In the genomic region with DNA sequence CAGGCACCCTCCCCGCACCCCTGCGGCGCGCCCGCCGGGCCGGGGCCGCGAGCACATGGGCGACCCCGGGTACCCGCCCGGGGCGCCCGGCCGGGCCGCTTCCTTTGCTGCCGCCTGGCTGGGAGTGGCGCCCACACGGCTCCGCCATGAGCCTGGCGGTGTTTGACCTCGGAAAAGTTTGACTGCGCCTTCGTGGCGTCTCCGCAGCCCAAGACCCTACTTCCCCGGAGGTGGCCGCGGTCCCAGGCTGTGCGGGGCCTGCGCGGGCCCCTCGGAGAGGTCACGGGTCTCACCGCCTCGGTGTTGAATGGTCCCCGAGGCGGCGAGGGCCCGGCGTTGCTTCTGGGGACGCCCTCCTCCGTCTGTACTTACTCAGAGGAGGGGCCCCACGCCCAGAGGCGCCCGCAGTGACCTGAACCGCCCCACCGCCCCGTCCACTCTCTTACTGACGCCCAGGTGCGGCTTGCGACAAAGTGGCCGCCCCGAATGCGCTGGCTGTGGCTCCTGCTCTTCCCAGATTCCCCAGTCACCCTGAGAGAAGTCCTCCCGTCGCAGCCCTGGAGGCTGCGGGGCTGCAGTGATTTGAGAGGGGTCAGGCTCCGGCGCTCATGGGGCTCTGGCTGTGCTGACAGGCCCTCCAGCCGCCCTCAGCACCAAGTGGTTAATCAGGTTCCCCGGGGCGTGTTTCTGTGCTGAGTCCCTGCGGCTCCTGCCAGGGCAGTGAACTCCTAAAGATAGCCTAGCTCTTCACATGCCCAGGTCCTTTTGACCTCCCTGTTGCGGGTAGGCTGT, we compare ENCODE assay signal across 8 cellular contexts. TPM values are rescaled to one million over a fixed set of nuclear protein-coding genes. Genes with fewer than 3 reads are reported as not detected.
A peak's percentile ranks its signal among the peaks of the same experiment; 100 is the strongest.
DNase-seq lines count a peak whose midpoint lies in the region; ATAC-seq and TF ChIP-seq lines count a peak whose summit lies in the region.

No MANE protein-coding gene starts in this region.

- peak overlapping the region; percentile 80 for H3K4me3 ChIP-seq in thoracic aorta

- H3K9me3 Mint-ChIP-seq in activated B cell treated with CpG ODN at 0.5 μM for 24 hours (no peaks in the 10 kb centered on the region), mesothelial cell of epicardium (no peaks in the 10 kb centered on the region)

- intact Hi-C loops in activated B cell treated with CpG ODN at 0.5 μM for 24 hours (cut with micrococcal nuclease): loop anchor here (2.0 to 10.0 kb wide), 5 partner anchors 15 to 1175 kb away; a partner anchor contains a TSS

- H3K27ac ChIP-seq in thoracic aorta: peak overlapping the region; percentile 80 to 89

- DNase-seq in DMS79 (lab: John Stamatoyannopoulos, UW) (peak; percentile 26), DMS79 treated with DMSO at 0.1 percent for 48 hours (lab: John Stamatoyannopoulos, UW) (no peak), activated B cell treated with CpG ODN at 0.5 μM for 24 hours (peak; percentile 48), mesothelial cell of epicardium (ENCODE audit: low spot score in 2 of 2, unreplicated experiment in 2 of 2) (peak in 1 of 2 experiments; percentile 50), thoracic aorta (ENCODE audit: low spot score) (no peak)
- DNase-seq in effector CD4-positive, alpha-beta T cell: peak; percentile 4

- peaks cover 22 to 66% of the 10 kb centered on the region in 2 donors for H3K4me1 ChIP-seq in thoracic aorta (ENCODE audit: control insufficient read depth in 1 of 2, low read depth in 2 of 2)

- TF ChIP-seq CTCF in activated B cell treated with CpG ODN at 0.5 μM for 24 hours (IDR thresholded peaks at IDR 0.05): no peak
- no peak for TF ChIP-seq CTCF in mesothelial cell of epicardium (IDR thresholded peaks at IDR 0.05; ENCODE audit: unreplicated experiment)
- no peak for TF ChIP-seq CTCF in thoracic aorta (IDR thresholded peaks at IDR 0.05)

- peak overlapping the region; percentile 86 for H3K4me3 Mint-ChIP-seq in activated B cell treated with CpG ODN at 0.5 μM for 24 hours
- peak overlapping the region; percentile 92 for H3K4me3 Mint-ChIP-seq in mesothelial cell of epicardium

- peaks cover 29% of the 10 kb centered on the region for H3K36me3 ChIP-seq in thoracic aorta

- no peaks in the 10 kb centered on the region for H3K9me3 ChIP-seq in thoracic aorta

- POLR2A ChIA-PET in activated B cell treated with CpG ODN at 0.5 μM for 24 hours (lab: Charles Lee): interaction anchor here (0.5 to 2.0 kb wide), 5 partner anchors 23 to 70 kb away, joined by 3 to 13 read pairs (median 6); no protein-coding TSS in a partner anchor

- H3K27me3 Mint-ChIP-seq in activated B cell treated with CpG ODN at 0.5 μM for 24 hours: no peaks in the 10 kb centered on the region
- H3K27me3 Mint-ChIP-seq in mesothelial cell of epicardium (ENCODE audit: low read depth): no peaks in the 10 kb centered on the region

- H3K36me3 Mint-ChIP-seq in activated B cell treated with CpG ODN at 0.5 μM for 24 hours (ENCODE audit: low read depth) (peaks cover 35% of the 10 kb centered on the region), mesothelial cell of epicardium (peaks cover 9% of the 10 kb centered on the region)

- H3K27ac Mint-ChIP-seq in activated B cell treated with CpG ODN at 0.5 μM for 24 hours (peak overlapping the region; percentile 76), mesothelial cell of epicardium (peak overlapping the region; percentile 89)

- ATAC-seq in HG03045 (IDR thresholded peaks at IDR 0.05; ENCODE audit: unreplicated experiment): peak; percentile 22
- ATAC-seq in activated B cell treated with CpG ODN at 0.5 μM for 24 hours (ENCODE audit: low read depth): peak; percentile 22
- peak; percentile 6 for ATAC-seq in thoracic aorta (ENCODE audit: insufficient number of reproducible peaks, low FRiP score, low read depth)
- no peak for ATAC-seq in GM21619 (IDR thresholded peaks at IDR 0.05; ENCODE audit: unreplicated experiment)

- CTCF ChIA-PET in activated B cell treated with CpG ODN at 0.5 μM for 24 hours (lab: Charles Lee): no interaction called here

- H3K27me3 ChIP-seq in thoracic aorta (replicated peaks; ENCODE audit: insufficient read depth): no peaks in the 10 kb centered on the region

- H3K4me1 Mint-ChIP-seq in activated B cell treated with CpG ODN at 0.5 μM for 24 hours (peaks cover 25% of the 10 kb centered on the region), mesothelial cell of epicardium (peaks cover 28% of the 10 kb centered on the region)

RNA-seq across cellular contexts. Expression of a gene that starts 5.8 kb away (rescaled TPM):
- 29.4 and 36.0 TPM in 2 replicates for total RNA-seq in activated B cell treated with CpG ODN at 0.5 μM for 24 hours
- total RNA-seq in mesothelial cell of epicardium: 36.0 to 37.6 TPM (median 37.0 TPM) in 3 replicates
- 10 to 100 TPM; 34.1 to 42.7 TPM for total RNA-seq in thoracic aorta

RNA-seq across cellular contexts. Expression of a gene that starts 25.1 kb away (rescaled TPM):
- total RNA-seq in activated B cell treated with CpG ODN at 0.5 μM for 24 hours (43.2 and 48.6 TPM in 2 replicates), mesothelial cell of epicardium (35.0 to 38.0 TPM (median 36.2 TPM) in 3 replicates), thoracic aorta (10 to 100 TPM; 15.6 to 25.0 TPM)

RNA-seq across cellular contexts. Expression of a gene that starts 46.7 kb away (rescaled TPM):
- total RNA-seq in activated B cell treated with CpG ODN at 0.5 μM for 24 hours: 11.2 and 12.2 TPM in 2 replicates
- 2.4 TPM in 3 replicates for total RNA-seq in mesothelial cell of epicardium
- 10 to 100 TPM; 15.9 to 18.1 TPM for total RNA-seq in thoracic aorta

Comparison
In these comparisons a context has a peak if more than half of its experiments do, and no peak if none do; other contexts are left out.
1. DNase-seq: peak in DMS79 (single experiment), activated B cell treated with CpG ODN at 0.5 μM for 24 hours (single experiment) and effector CD4-positive, alpha-beta T cell (single experiment); none in DMS79 treated with DMSO at 0.1 percent for 48 hours (single experiment) and thoracic aorta (single experiment).